In the genomic region with DNA sequence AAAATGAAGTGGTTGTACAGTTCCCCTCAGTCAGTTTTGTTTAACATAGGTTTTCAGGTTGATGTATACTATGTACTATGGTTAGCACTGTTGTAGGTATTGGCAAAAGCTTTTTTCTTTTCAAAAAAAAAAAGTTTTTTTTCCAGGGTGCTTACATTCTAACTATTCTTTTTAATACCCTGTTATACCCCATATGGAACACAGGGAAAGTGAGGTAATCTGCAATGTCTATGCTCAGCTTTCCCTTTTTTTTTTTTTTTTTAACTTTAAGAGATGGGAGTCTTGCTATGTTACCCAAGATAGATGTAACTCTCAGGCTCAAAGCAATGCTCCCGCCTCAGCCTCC, we compare ENCODE assay signal across 8 cellular contexts. TPM values are rescaled to one million over a fixed set of nuclear protein-coding genes. Genes with fewer than 3 reads are reported as not detected.
DNase-seq lines count a peak whose midpoint lies in the region; ATAC-seq and TF ChIP-seq lines count a peak whose summit lies in the region.

No MANE protein-coding gene starts in this region.

- peaks cover 14% of the 10 kb centered on the region for H3K4me1 Mint-ChIP-seq in activated CD4-positive, alpha-beta T cell treated with anti-CD3 and anti-CD28 coated beads, Interleukin-2, amount 10 ng/mL, durations not matched to agents 24 days and 14 days
- peaks cover 21% of the 10 kb centered on the region for H3K4me1 Mint-ChIP-seq in activated CD8-positive, alpha-beta T cell treated with anti-CD3 and anti-CD28 coated beads, Interleukin-2, amount 10 ng/mL, durations not matched to agents 7 days and 5 days (ENCODE audit: low read depth)

- H3K4me3 ChIP-seq in iPS-20b (ENCODE audit: low read length) (peak overlapping the region; percentile 84), suprapubic skin (peak overlapping the region; percentile 83)

- no peaks in the 10 kb centered on the region for H3K9me3 Mint-ChIP-seq in activated CD4-positive, alpha-beta T cell treated with anti-CD3 and anti-CD28 coated beads, Interleukin-2, amount 10 ng/mL, durations not matched to agents 24 days and 14 days
- H3K9me3 Mint-ChIP-seq in activated CD8-positive, alpha-beta T cell treated with anti-CD3 and anti-CD28 coated beads, Interleukin-2, amount 10 ng/mL, durations not matched to agents 7 days and 5 days (ENCODE audit: insufficient read depth), result no peaks in the 10 kb centered on the region

- no peaks in the 10 kb centered on the region for H3K27me3 Mint-ChIP-seq in activated CD4-positive, alpha-beta T cell treated with anti-CD3 and anti-CD28 coated beads, Interleukin-2, amount 10 ng/mL, durations not matched to agents 24 days and 14 days
- no peaks in the 10 kb centered on the region for H3K27me3 Mint-ChIP-seq in activated CD8-positive, alpha-beta T cell treated with anti-CD3 and anti-CD28 coated beads, Interleukin-2, amount 10 ng/mL, durations not matched to agents 7 days and 5 days (ENCODE audit: low read depth)

- H3K36me3 Mint-ChIP-seq in activated CD4-positive, alpha-beta T cell treated with anti-CD3 and anti-CD28 coated beads, Interleukin-2, amount 10 ng/mL, durations not matched to agents 24 days and 14 days (ENCODE audit: low read depth), result peaks cover 36% of the 10 kb centered on the region
- peaks cover 31% of the 10 kb centered on the region for H3K36me3 Mint-ChIP-seq in activated CD8-positive, alpha-beta T cell treated with anti-CD3 and anti-CD28 coated beads, Interleukin-2, amount 10 ng/mL, durations not matched to agents 7 days and 5 days (ENCODE audit: low read depth)

- no peak overlapping the region for H3K27ac ChIP-seq in iPS-20b (ENCODE audit: low read length)
- peak overlapping the region; percentile 67 for H3K27ac ChIP-seq in suprapubic skin

- no peak for TF ChIP-seq EP300 in suprapubic skin (IDR thresholded peaks at IDR 0.05)

- intact Hi-C loops in activated CD4-positive, alpha-beta T cell treated with anti-CD3 and anti-CD28 coated beads, Interleukin-2, amount 10 ng/mL, durations not matched to agents 24 days and 14 days (cut with micrococcal nuclease), result loop anchor here (2.0 to 5.0 kb wide), 4 partner anchors 67 to 246 kb away; partner anchors contain the start of genes EDAR and RANBP2

- ATAC-seq in activated CD8-positive, alpha-beta T cell treated with anti-CD3 and anti-CD28 coated beads, Interleukin-2, amount 10 ng/mL, durations not matched to agents 7 days and 5 days, result no peak
- ATAC-seq in activated CD4-positive, CD25-positive, alpha-beta regulatory T cell treated with anti-CD3 and anti-CD28 coated beads, Interleukin-2, amount 50 U/mL, for 24 hours, result no peak

- peak overlapping the region; percentile 88; the same call in 1 of the 2 replicates for H3K9ac ChIP-seq in iPS-20b (ENCODE audit: low read depth, low read length)

- CTCF ChIA-PET in activated CD8-positive, alpha-beta T cell treated with anti-CD3 and anti-CD28 coated beads, Interleukin-2, amount 10 ng/mL, durations not matched to agents 7 days and 5 days (lab: Charles Lee), result interaction anchor here (1.1 to 1.2 kb wide), 2 partner anchors 10 to 21 kb away, joined by 4 read pairs; no protein-coding TSS in a partner anchor

- no peak for TF ChIP-seq POLR2A in suprapubic skin (IDR thresholded peaks at IDR 0.05)

- H3K9me3 ChIP-seq in iPS-20b (ENCODE audit: insufficient read depth, low read depth, low read length), result no peaks in the 10 kb centered on the region
- H3K9me3 ChIP-seq in suprapubic skin, result no peaks in the 10 kb centered on the region

- H3K27me3 ChIP-seq in iPS-20b (ENCODE audit: insufficient read depth, low read length) (no peaks in the 10 kb centered on the region), suprapubic skin (no peaks in the 10 kb centered on the region)

- H3K4me1 ChIP-seq in iPS-20b (ENCODE audit: insufficient read depth, low read length) (peaks cover 4% of the 10 kb centered on the region; the same call in 1 of the 2 replicates), suprapubic skin (peaks cover 15% of the 10 kb centered on the region)

- no peak for DNase-seq in activated CD4-positive, alpha-beta T cell treated with anti-CD3 and anti-CD28 coated beads, Interleukin-2, amount 10 ng/mL, durations not matched to agents 24 days and 14 days
- DNase-seq in activated CD4-positive, alpha-beta T cell treated with anti-CD3 and anti-CD28 coated beads, Interleukin-2, amount 50 U/mL, for 48 hours, result no peak
- no peak for DNase-seq in activated CD8-positive, alpha-beta T cell treated with anti-CD3 and anti-CD28 coated beads, Interleukin-2, amount 10 ng/mL, durations not matched to agents 7 days and 5 days
- DNase-seq in suprapubic skin (ENCODE audit: low spot score in 2 of 2) (no peak), DMS53 treated with DMSO at 0.1 percent for 48 hours (lab: John Stamatoyannopoulos, UW; ENCODE audit: unreplicated experiment) (no peak), amniotic stem cell (lab: John Stamatoyannopoulos, UW) (no peak)

- H3K4me3 Mint-ChIP-seq in activated CD4-positive, alpha-beta T cell treated with anti-CD3 and anti-CD28 coated beads, Interleukin-2, amount 10 ng/mL, durations not matched to agents 24 days and 14 days, result peak overlapping the region; percentile 96
- H3K4me3 Mint-ChIP-seq in activated CD8-positive, alpha-beta T cell treated with anti-CD3 and anti-CD28 coated beads, Interleukin-2, amount 10 ng/mL, durations not matched to agents 7 days and 5 days, result peak overlapping the region; percentile 93

- POLR2A ChIA-PET in activated CD8-positive, alpha-beta T cell treated with anti-CD3 and anti-CD28 coated beads, Interleukin-2, amount 10 ng/mL, durations not matched to agents 7 days and 5 days (lab: Charles Lee), result no interaction called here

- peak overlapping the region; percentile 99 for H3K27ac Mint-ChIP-seq in activated CD4-positive, alpha-beta T cell treated with anti-CD3 and anti-CD28 coated beads, Interleukin-2, amount 10 ng/mL, durations not matched to agents 24 days and 14 days
- H3K27ac Mint-ChIP-seq in activated CD8-positive, alpha-beta T cell treated with anti-CD3 and anti-CD28 coated beads, Interleukin-2, amount 10 ng/mL, durations not matched to agents 7 days and 5 days, result peak overlapping the region; percentile 96

- H3K36me3 ChIP-seq in iPS-20b (ENCODE audit: insufficient read depth, low read depth, low read length) (peaks cover 62% of the 10 kb centered on the region), suprapubic skin (peaks cover 30% of the 10 kb centered on the region)

- WGBS in suprapubic skin, result 0% methylated on average over 1 of the region's 1 CpG

- TF ChIP-seq CTCF in suprapubic skin (IDR thresholded peaks at IDR 0.05), result no peak

RNA-seq across cellular contexts. Expression of gene CCDC138, which starts 0.6 kb away (rescaled TPM):
- total RNA-seq in activated CD4-positive, alpha-beta T cell treated with anti-CD3 and anti-CD28 coated beads, Interleukin-2, amount 10 ng/mL, durations not matched to agents 24 days and 14 days, result 19.9 and 20.1 TPM in 2 replicates
- 10 to 100 TPM in 1 of 2 experiments, 1 to 10 TPM in 1; 8.1 to 10.5 TPM for total RNA-seq in activated CD8-positive, alpha-beta T cell treated with anti-CD3 and anti-CD28 coated beads, Interleukin-2, amount 10 ng/mL, durations not matched to agents 7 days and 5 days
- 1 to 10 TPM; 1.4 to 9.3 (median 4.9) TPM for total RNA-seq in suprapubic skin
